In the genomic region with DNA sequence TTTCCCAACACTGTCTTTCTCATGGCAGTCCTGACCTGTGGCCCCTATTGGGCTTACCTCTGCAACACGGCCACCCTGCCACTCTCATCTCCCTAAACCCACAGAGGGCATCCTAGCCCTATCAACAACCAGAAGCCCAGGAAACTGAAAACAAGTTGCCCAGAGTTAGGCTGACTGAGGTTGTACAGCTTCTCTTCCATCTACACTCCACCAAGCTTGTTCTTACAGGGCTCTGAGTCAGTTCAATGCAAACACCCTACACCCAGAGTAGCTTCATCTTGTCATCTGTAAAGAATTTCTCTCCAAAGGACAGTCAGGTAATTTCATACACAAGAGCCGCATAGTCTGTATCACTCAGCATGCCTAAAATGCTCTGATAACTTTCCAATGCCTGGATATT, we compare ENCODE assay signal across 8 cellular contexts.
DNase-seq lines count a peak whose midpoint lies in the region; ATAC-seq and TF ChIP-seq lines count a peak whose summit lies in the region.

No MANE protein-coding gene starts in this region.

- peaks cover 80% of the 10 kb centered on the region for H3K36me3 Mint-ChIP-seq in CD4-positive, CD25-positive, alpha-beta regulatory T cell
- H3K36me3 Mint-ChIP-seq in dendritic cell treated with granulocyte-macrophage colony-stimulating factor and Interleukin-4, amounts not matched to agents 40 ng/mL and 50 ng/mL, for 4 days (ENCODE audit: low read depth), result peaks cover 62% of the 10 kb centered on the region
- H3K36me3 Mint-ChIP-seq in nephron progenitor cell (ENCODE audit: low read depth), result peaks cover 81% of the 10 kb centered on the region

- peak overlapping the region; percentile 16 for H3K4me3 ChIP-seq in CD4-positive, CD25-positive, alpha-beta regulatory T cell (ENCODE audit: low read depth, low read length)
- no peak overlapping the region for H3K4me3 ChIP-seq in OCI-LY1 (ENCODE audit: low read depth, low read length, poor library complexity, severe bottlenecking)

- peak; percentile 33 to 54 for ATAC-seq in CD4-positive, CD25-positive, alpha-beta regulatory T cell (ENCODE audit: low read depth in 2 of 2)
- no peak for ATAC-seq in HG03025 (IDR thresholded peaks at IDR 0.05; ENCODE audit: low FRiP score, unreplicated experiment)

- intact Hi-C loops in dendritic cell treated with granulocyte-macrophage colony-stimulating factor and Interleukin-4, amounts not matched to agents 40 ng/mL and 50 ng/mL, for 4 days (cut with micrococcal nuclease), result no loop called here

- peak overlapping the region; percentile 91 to 98 (median 93) for H3K27ac Mint-ChIP-seq in CD4-positive, CD25-positive, alpha-beta regulatory T cell
- H3K27ac Mint-ChIP-seq in dendritic cell treated with granulocyte-macrophage colony-stimulating factor and Interleukin-4, amounts not matched to agents 40 ng/mL and 50 ng/mL, for 4 days, result peak overlapping the region; percentile 51
- peak overlapping the region; percentile 19 for H3K27ac Mint-ChIP-seq in nephron progenitor cell

- no peaks in the 10 kb centered on the region for H3K27me3 ChIP-seq in CD4-positive, CD25-positive, alpha-beta regulatory T cell (ENCODE audit: control insufficient read depth, insufficient read depth, low read length)
- H3K27me3 ChIP-seq in OCI-LY1 (ENCODE audit: insufficient read depth, low read length), result no peaks in the 10 kb centered on the region

- H3K27me3 Mint-ChIP-seq in CD4-positive, CD25-positive, alpha-beta regulatory T cell, result no peaks in the 10 kb centered on the region
- H3K27me3 Mint-ChIP-seq in dendritic cell treated with granulocyte-macrophage colony-stimulating factor and Interleukin-4, amounts not matched to agents 40 ng/mL and 50 ng/mL, for 4 days, result no peaks in the 10 kb centered on the region
- H3K27me3 Mint-ChIP-seq in nephron progenitor cell (ENCODE audit: low read depth, poor library complexity), result no peaks in the 10 kb centered on the region

- H3K9ac ChIP-seq in OCI-LY1 (ENCODE audit: low read length), result no peak overlapping the region

- H3K27ac ChIP-seq in CD4-positive, CD25-positive, alpha-beta regulatory T cell (ENCODE audit: insufficient read depth, low read length, poor library complexity, severe bottlenecking), result peak overlapping the region; percentile 62
- H3K27ac ChIP-seq in OCI-LY1 (ENCODE audit: low read depth, low read length, poor library complexity, severe bottlenecking), result peak overlapping the region; percentile 61

- no peaks in the 10 kb centered on the region for H3F3A ChIP-seq in OCI-LY1 (ENCODE audit: insufficient read depth, low read length)

- H3K9me3 Mint-ChIP-seq in CD4-positive, CD25-positive, alpha-beta regulatory T cell, result peaks cover 0 to 6% (median 0%) of the 10 kb centered on the region in 7 donors
- no peaks in the 10 kb centered on the region for H3K9me3 Mint-ChIP-seq in dendritic cell treated with granulocyte-macrophage colony-stimulating factor and Interleukin-4, amounts not matched to agents 40 ng/mL and 50 ng/mL, for 4 days
- H3K9me3 Mint-ChIP-seq in nephron progenitor cell, result no peaks in the 10 kb centered on the region

- H3K9me2 ChIP-seq in OCI-LY1 (ENCODE audit: low read depth, low read length), result no peaks in the 10 kb centered on the region

- H3K36me3 ChIP-seq in CD4-positive, CD25-positive, alpha-beta regulatory T cell (ENCODE audit: control insufficient read depth, insufficient read depth, low read length), result peaks cover 65% of the 10 kb centered on the region
- H3K36me3 ChIP-seq in OCI-LY1 (ENCODE audit: insufficient read depth, low read length), result peaks cover 64% of the 10 kb centered on the region

- TF ChIP-seq CTCF in OCI-LY1 (IDR thresholded peaks at IDR 0.05; ENCODE audit: low read length) (peak; percentile 25; the same call in 1 of the 2 replicates), nephron progenitor cell (IDR thresholded peaks at IDR 0.05) (no peak)

- H3K4me1 Mint-ChIP-seq in CD4-positive, CD25-positive, alpha-beta regulatory T cell, result peaks cover 51 to 96% (median 84%) of the 10 kb centered on the region in 4 donors
- peaks cover 39% of the 10 kb centered on the region for H3K4me1 Mint-ChIP-seq in dendritic cell treated with granulocyte-macrophage colony-stimulating factor and Interleukin-4, amounts not matched to agents 40 ng/mL and 50 ng/mL, for 4 days (ENCODE audit: low read depth)
- peaks cover 23% of the 10 kb centered on the region for H3K4me1 Mint-ChIP-seq in nephron progenitor cell

- H3K9me3 ChIP-seq in CD4-positive, CD25-positive, alpha-beta regulatory T cell (ENCODE audit: control insufficient read depth in 2 of 2, low read length in 2 of 2), result no peaks in the 10 kb centered on the region
- H3K9me3 ChIP-seq in OCI-LY1 (ENCODE audit: low read length), result no peaks in the 10 kb centered on the region

- no peak overlapping the region for H2AFZ ChIP-seq in OCI-LY1 (ENCODE audit: low read length)

- H3K79me2 ChIP-seq in OCI-LY1 (ENCODE audit: insufficient read depth, low read length), result no peaks in the 10 kb centered on the region

- H4K20me1 ChIP-seq in OCI-LY1 (ENCODE audit: insufficient read depth, low read length), result no peaks in the 10 kb centered on the region

- H3K4me3 Mint-ChIP-seq in CD4-positive, CD25-positive, alpha-beta regulatory T cell, result peak overlapping the region in 3 of 4 donors; percentile 19 to 76 (median 75)
- H3K4me3 Mint-ChIP-seq in dendritic cell treated with granulocyte-macrophage colony-stimulating factor and Interleukin-4, amounts not matched to agents 40 ng/mL and 50 ng/mL, for 4 days, result no peak overlapping the region
- no peak overlapping the region for H3K4me3 Mint-ChIP-seq in nephron progenitor cell

- peaks cover 70% of the 10 kb centered on the region for H3K4me1 ChIP-seq in CD4-positive, CD25-positive, alpha-beta regulatory T cell (ENCODE audit: control insufficient read depth, insufficient read depth, low read length, poor library complexity, severe bottlenecking)
- peaks cover 55% of the 10 kb centered on the region for H3K4me1 ChIP-seq in OCI-LY1 (ENCODE audit: insufficient read depth, low read length, severe bottlenecking)

- no peak overlapping the region for H3K4me2 ChIP-seq in OCI-LY1 (ENCODE audit: low read length)

- peak in 1 of 3 donors; percentile 62 for DNase-seq in CD4-positive, CD25-positive, alpha-beta regulatory T cell
- DNase-seq in nephron progenitor cell (no peak), NCI-H446 (lab: John Stamatoyannopoulos, UW) (no peak), NCI-H187 (lab: John Stamatoyannopoulos, UW) (no peak)
- no peak for DNase-seq in stimulated activated CD4-positive, alpha-beta T cell treated with anti-CD3 and anti-CD28 coated beads, Interleukin-12 subunit alpha, Interleukin-12 subunit beta, amount 100 ng/mL, for 4 hours

Comparison
In these comparisons a context has a peak if more than half of its experiments do, and no peak if none do; other contexts are left out.
1. H3K27ac Mint-ChIP-seq: peak in every context shown above with its lines; median percentile 93 in CD4-positive, CD25-positive, alpha-beta regulatory T cell; 51 in dendritic cell treated with granulocyte-macrophage colony-stimulating factor and Interleukin-4, amounts not matched to agents 40 ng/mL and 50 ng/mL, for 4 days; 19 in nephron progenitor cell.
2. H3K4me3 Mint-ChIP-seq: peak in CD4-positive, CD25-positive, alpha-beta regulatory T cell (3 of 4); none in dendritic cell treated with granulocyte-macrophage colony-stimulating factor and Interleukin-4, amounts not matched to agents 40 ng/mL and 50 ng/mL, for 4 days (single experiment) and nephron progenitor cell (single experiment).